Comparison of ENCODE assay signal across 13 cellular contexts in the genomic region with DNA sequence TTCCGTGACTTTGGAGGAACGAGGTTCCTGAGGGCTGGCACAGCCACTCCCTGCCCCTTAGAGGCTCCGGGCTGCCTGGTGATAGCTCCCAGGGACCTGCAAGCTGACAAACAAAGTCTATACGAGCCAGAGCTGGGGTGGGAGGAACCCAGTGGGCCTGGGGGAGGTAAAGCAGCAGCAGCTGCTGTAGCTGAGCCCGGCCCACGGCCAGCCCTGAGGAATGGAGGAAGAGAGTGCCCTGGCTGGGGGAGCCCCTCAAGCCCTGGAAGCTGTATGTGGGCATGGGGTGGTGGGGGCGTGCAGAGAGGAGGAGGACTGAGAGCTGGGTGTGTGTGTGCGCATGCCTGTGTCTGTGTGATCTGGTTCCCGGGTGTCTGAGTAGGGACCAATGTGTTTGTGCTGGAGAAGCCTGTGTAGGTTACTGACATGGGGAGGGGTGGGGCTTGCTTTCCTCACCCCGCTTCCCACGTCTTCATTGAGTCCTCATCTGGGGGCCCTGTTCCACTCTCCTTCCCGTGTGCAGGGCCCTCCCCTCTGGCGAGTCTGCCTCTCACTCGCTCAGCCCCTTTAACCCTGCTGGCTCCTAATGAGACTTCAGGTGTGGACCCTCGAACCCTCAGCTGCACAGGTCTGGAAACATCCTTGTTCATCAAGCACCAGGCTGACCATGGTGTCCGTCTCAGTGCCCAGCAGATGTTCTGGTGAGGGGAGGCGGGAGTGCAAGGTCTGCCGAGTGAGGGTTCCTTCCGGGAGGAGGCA. TPM values are rescaled to one million over a fixed set of nuclear protein-coding genes. Genes with fewer than 3 reads are reported as not detected.
DNase-seq lines count a peak whose midpoint lies in the region; ATAC-seq and TF ChIP-seq lines count a peak whose summit lies in the region.
"Had no signal": no experiment of that assay in that cellular context is flagged by ENCODE, and none has a peak within 500 bp of the region (broad histone marks: within the 10 kb centered on the region; RNA-seq: fewer than 3 reads in every experiment).

No MANE protein-coding gene starts in this region.

- TF ChIP-seq CTCF in brain (conservative IDR thresholded peaks at IDR 0.05) (no peak), sigmoid colon (IDR thresholded peaks at IDR 0.05) (no peak)

- intact Hi-C loops in sigmoid colon (cut with DNase I): no loop called here

- TF ChIP-seq EP300 in sigmoid colon (IDR thresholded peaks at IDR 0.05): no peak

- 34 to 60% methylated on average over 19 of the region's 19 CpGs for whole genome bisulfite sequencing in sigmoid colon, 2 donors

- no peaks in the 10 kb centered on the region for H3K27me3 ChIP-seq in HUES48 (ENCODE audit: control insufficient read depth, insufficient read depth, low read length)
- H3K27me3 ChIP-seq in layer of hippocampus (ENCODE audit: control insufficient read depth, insufficient read depth, low read length): no peaks in the 10 kb centered on the region
- no peaks in the 10 kb centered on the region for H3K27me3 ChIP-seq in sigmoid colon

- no peak overlapping the region for H3K9ac ChIP-seq in HUES48 (ENCODE audit: low read depth, low read length)

- no peaks in the 10 kb centered on the region for H3K36me3 ChIP-seq in HUES48 (ENCODE audit: control insufficient read depth, insufficient read depth, low read length)
- no peaks in the 10 kb centered on the region for H3K36me3 ChIP-seq in sigmoid colon

- H3K27ac ChIP-seq in HUES48 (ENCODE audit: low read depth, low read length) (no peak overlapping the region), layer of hippocampus (ENCODE audit: low read depth, low read length) (peak overlapping the region; percentile 49), sigmoid colon (peak overlapping the region; percentile 6 to 54 (median 37))

- H3K9me3 ChIP-seq in HUES48 (ENCODE audit: control insufficient read depth, insufficient read depth, low read length) (no peaks in the 10 kb centered on the region), sigmoid colon (no peaks in the 10 kb centered on the region)

- ATAC-seq in GM21447 (IDR thresholded peaks at IDR 0.05; ENCODE audit: unreplicated experiment): no peak
- ATAC-seq in GM21619 (IDR thresholded peaks at IDR 0.05; ENCODE audit: unreplicated experiment): no peak

- H3K27me3 Mint-ChIP-seq in brain: no peaks in the 10 kb centered on the region

- H3K36me3 Mint-ChIP-seq in brain: peaks cover 12% of the 10 kb centered on the region

- peak overlapping the region in 1 of 5 experiments; percentile 39 for H3K4me3 Mint-ChIP-seq in brain

- TF ChIP-seq POLR2A in sigmoid colon (IDR thresholded peaks at IDR 0.05): no peak

- peak overlapping the region in 3 of 5 experiments; percentile 52 to 60 (median 60) for H3K27ac Mint-ChIP-seq in brain

- 0 out of 2 replicates have a peak overlapping the region, but pooled peaks have one; percentile 20 for H3K4me3 ChIP-seq in HUES48 (ENCODE audit: low read depth, low read length)
- no peak overlapping the region for H3K4me3 ChIP-seq in sigmoid colon

- peaks cover 8% of the 10 kb centered on the region for H3K4me1 ChIP-seq in HUES48 (ENCODE audit: control insufficient read depth, insufficient read depth, low read length)
- peaks cover 0 to 27% (median 25%) of the 10 kb centered on the region in 4 donors for H3K4me1 ChIP-seq in sigmoid colon

- H3K9me3 Mint-ChIP-seq in brain: no peaks in the 10 kb centered on the region

- peak; percentile 63 for DNase-seq in sigmoid colon
- DNase-seq in GM19240 (ENCODE audit: insufficient read length, low spot score): no peak
- no peak for DNase-seq in NCI-H1436 treated with DMSO at 0.1 percent for 48 hours (lab: John Stamatoyannopoulos, UW)
- DNase-seq: cortex of kidney; DMS153; NCI-H446; SHP77; stimulated activated CD4-positive, alpha-beta T cell treated with anti-CD3 and anti-CD28 coated beads, Interleukin-1b, Interleukin-23, amount 100 ng/mL, for 48 hours had no signal

- H3K4me1 Mint-ChIP-seq in brain: peaks cover 23% of the 10 kb centered on the region

RNA-seq across cellular contexts. Expression of gene ST3GAL4, which starts 10.8 kb away (rescaled TPM):
- polyA plus RNA-seq in brain (ENCODE audit: insufficient read depth, low read depth, low replicate concordance): 43.9 TPM
- total RNA-seq in sigmoid colon: 10 to 100 TPM; 43.1 to 69.2 (median 45.5) TPM
- polyA plus RNA-seq in sigmoid colon: 100 to 1,000 TPM; 211 to 336 (median 268) TPM
